Comparison of ENCODE assay signal across 8 cellular contexts in genomic region chr2:161063074-161063945, GRCh38.
DNase-seq lines count a peak whose midpoint lies in the region; ATAC-seq lines count a peak whose summit lies in the region.

No MANE protein-coding gene starts in this region.

- no peak overlapping the region for H3K27ac ChIP-seq in CD4-positive, alpha-beta memory T cell (ENCODE audit: low read depth, low read length)

- peaks cover 0 to 2% of the 10 kb centered on the region in 2 donors for H3K27me3 Mint-ChIP-seq in CD4-positive, alpha-beta memory T cell

- H3K4me3 ChIP-seq in CD4-positive, alpha-beta memory T cell (ENCODE audit: low read length in 2 of 2): no peak overlapping the region

- no peaks in the 10 kb centered on the region for H3K27me3 ChIP-seq in CD4-positive, alpha-beta memory T cell (ENCODE audit: insufficient read depth, low read length)

- POLR2A ChIA-PET in CD4-positive, alpha-beta memory T cell (lab: Charles Lee; ENCODE audit: partially characterized antibody): interaction anchor here (0.7 to 0.8 kb wide), 2 partner anchors 14 to 75 kb away, joined by 3 read pairs; no protein-coding TSS in a partner anchor

- H3K4me1 ChIP-seq in CD4-positive, alpha-beta memory T cell (ENCODE audit: insufficient read depth, low read length): no peaks in the 10 kb centered on the region

- no peaks in the 10 kb centered on the region for H3K9me3 ChIP-seq in CD4-positive, alpha-beta memory T cell (ENCODE audit: control insufficient read depth in 1 of 2, low read length in 2 of 2)

- no peaks in the 10 kb centered on the region for H3K36me3 ChIP-seq in CD4-positive, alpha-beta memory T cell (ENCODE audit: insufficient read depth, low read length)

- H3K4me3 Mint-ChIP-seq in CD4-positive, alpha-beta memory T cell: no peak overlapping the region

- DNase-seq in CD4-positive, alpha-beta memory T cell: peak; percentile 56 to 64 (median 61)
- DNase-seq in NCI-H526 (lab: John Stamatoyannopoulos, UW) (peak; percentile 45 to 81), ecto neural progenitor cell (ENCODE audit: low spot score) (peak; percentile 74), medulla oblongata (ENCODE audit: extremely low spot score) (peak; percentile 96)
- DNase-seq in activated CD4-positive, alpha-beta T cell treated with anti-CD3 and anti-CD28 coated beads, Interleukin-2, amount 50 U/mL, for 24 hours (ENCODE audit: low read depth in 1 of 2, low spot score in 1 of 2): peak; percentile 33 to 65
- DNase-seq in stimulated activated CD8-positive, alpha-beta memory T cell treated with anti-CD3 and anti-CD28 coated beads, Interleukin-12 subunit alpha, Interleukin-12 subunit beta, amount 100 ng/mL, for 24 hours (ENCODE audit: extremely low read depth): peak; percentile 15

- no peaks in the 10 kb centered on the region for H3K9me3 Mint-ChIP-seq in CD4-positive, alpha-beta memory T cell

- peaks cover 3 to 6% (median 4%) of the 10 kb centered on the region in 4 donors for H3K4me1 Mint-ChIP-seq in CD4-positive, alpha-beta memory T cell

- peak; percentile 92 for ATAC-seq in GM19372 (IDR thresholded peaks at IDR 0.05; ENCODE audit: low read depth, unreplicated experiment)
- ATAC-seq in HG03460 (IDR thresholded peaks at IDR 0.05; ENCODE audit: unreplicated experiment): peak; percentile 87

- H3K36me3 Mint-ChIP-seq in CD4-positive, alpha-beta memory T cell: no peaks in the 10 kb centered on the region

- H3K27ac Mint-ChIP-seq in CD4-positive, alpha-beta memory T cell: peak overlapping the region in 1 of 7 donors; percentile 48

- intact Hi-C loops in CD4-positive, alpha-beta memory T cell (cut with micrococcal nuclease): loop anchor here (1.0 to 5.0 kb wide), 4 partner anchors 74 to 811 kb away; partner anchors contain the start of gene TANK

- CTCF ChIA-PET in CD4-positive, alpha-beta memory T cell (lab: Charles Lee; ENCODE audit: partially characterized antibody): interaction anchor here (0.7 to 4.4 kb wide), 51 partner anchors 10 to 1974 kb away, joined by 3 to 41 read pairs (median 4); partner anchors contain the start of gene TANK

Comparison
In these comparisons a context has a peak if more than half of its experiments do, and no peak if none do; other contexts are left out.
1. DNase-seq: peak in every context shown above with its lines; median percentile 96 in medulla oblongata; 74 in ecto neural progenitor cell; 63 in NCI-H526; 61 in CD4-positive, alpha-beta memory T cell; 49 in activated CD4-positive, alpha-beta T cell treated with anti-CD3 and anti-CD28 coated beads, Interleukin-2, amount 50 U/mL, for 24 hours; 15 in stimulated activated CD8-positive, alpha-beta memory T cell treated with anti-CD3 and anti-CD28 coated beads, Interleukin-12 subunit alpha, Interleukin-12 subunit beta, amount 100 ng/mL, for 24 hours.